ENCODE assay signal across 18 cellular contexts in genomic region chr1:212055333-212055732, GRCh38. TPM values are rescaled to one million over a fixed set of nuclear protein-coding genes. Genes with fewer than 3 reads are reported as not detected.
A peak's percentile ranks its signal among the peaks of the same experiment; 100 is the strongest.
DNase-seq lines count a peak whose midpoint lies in the region; ATAC-seq, FAIRE-seq and TF ChIP-seq lines count a peak whose summit lies in the region.
"Had no signal": no experiment of that assay in that cellular context is flagged by ENCODE, and none has a peak within 500 bp of the region (broad histone marks: within the 10 kb centered on the region; RNA-seq: fewer than 3 reads in every experiment).

No MANE protein-coding gene starts in this region.

- TF ChIP-seq RAD21 in K562 (CRISPR knock-in tag; conservative IDR thresholded peaks at IDR 0.05 in 1 of 2, IDR thresholded peaks at IDR 0.05 in 1 of 2) = no peak

- TF ChIP-seq POLR2A in K562 (conservative IDR thresholded peaks at IDR 0.05) = no peak

- no peak for FAIRE-seq in K562 (lab: Jason Lieb, UNC)
- FAIRE-seq: G401.6, GM12892, H54 had no signal

- H3K4me3 ChIP-seq in BLaER1 treated with 17β-estradiol and CSF1 and Interleukin-3, amounts not matched to agents 10 nM and 100 nM = peak overlapping the region in 2 of 10 experiments; percentile 3 to 14; a peak in 1 of 20 replicates
- H3K4me3 ChIP-seq in K562 = no peak overlapping the region
- H3K4me3 ChIP-seq: HAP-1 had no signal

- peaks cover 11 to 99% (median 80%) of the 10 kb centered on the region in 11 experiments; a peak in 21 of 22 replicates for H3K36me3 ChIP-seq in BLaER1 treated with 17β-estradiol and CSF1 and Interleukin-3, amounts not matched to agents 10 nM and 100 nM
- peaks cover 66% of the 10 kb centered on the region for H3K36me3 ChIP-seq in K562 (ENCODE audit: control insufficient read depth, insufficient read depth, low read length)

- peaks cover 24 to 48% (median 41%) of the 10 kb centered on the region in 11 experiments for H3K9me3 ChIP-seq in BLaER1 treated with 17β-estradiol and CSF1 and Interleukin-3, amounts not matched to agents 10 nM and 100 nM (replicated peaks in 1 of 11)
- peaks cover 33% of the 10 kb centered on the region for H3K9me3 ChIP-seq in K562 (replicated peaks; ENCODE audit: control insufficient read depth, insufficient read depth, low read depth, low read length)
- H3K9me3 ChIP-seq: HAP-1 had no signal

- peaks cover 3% of the 10 kb centered on the region; the same call in 2 of the 3 replicates for H3K79me2 ChIP-seq in K562 (ENCODE audit: control insufficient read depth, insufficient read depth, low read length)

- CTCF ChIA-PET in K562 (lab: Yijun Ruan, JAX; ENCODE audit: low intra/inter-chr PET ratio) = no interaction called here

- H3K4me1 ChIP-seq in BLaER1 treated with 17β-estradiol and CSF1 and Interleukin-3, amounts not matched to agents 10 nM and 100 nM = peaks cover 0 to 44% (median 27%) of the 10 kb centered on the region in 10 experiments; a peak in 12 of 20 replicates
- no peaks in the 10 kb centered on the region for H3K4me1 ChIP-seq in K562 (replicated peaks in 1 of 2; ENCODE audit: control insufficient read depth in 2 of 2, insufficient read depth in 2 of 2, low read length in 2 of 2)
- H3K4me1 ChIP-seq: HAP-1 had no signal

- H3K27me3 Mint-ChIP-seq in activated CD4-positive, alpha-beta T cell treated with anti-CD3 and anti-CD28 coated beads, Interleukin-2, amount 10 ng/mL, durations not matched to agents 24 days and 14 days = no peaks in the 10 kb centered on the region
- H3K27me3 Mint-ChIP-seq: CD4-positive, alpha-beta memory T cell had no signal

- H3K27ac ChIP-seq in BLaER1 treated with 17β-estradiol and CSF1 and Interleukin-3, amounts not matched to agents 10 nM and 100 nM = peak overlapping the region in 2 of 11 experiments; percentile 15 to 54; a peak in 3 of 22 replicates
- no peak overlapping the region for H3K27ac ChIP-seq in K562 (ENCODE audit: extremely low read depth, low read depth, low read length)

- H3K27ac Mint-ChIP-seq in activated CD4-positive, alpha-beta T cell treated with anti-CD3 and anti-CD28 coated beads, Interleukin-2, amount 10 ng/mL, durations not matched to agents 24 days and 14 days = no peak overlapping the region
- H3K27ac Mint-ChIP-seq: CD4-positive, alpha-beta memory T cell; HFFc6 had no signal

- H3K36me3 Mint-ChIP-seq in activated CD4-positive, alpha-beta T cell treated with anti-CD3 and anti-CD28 coated beads, Interleukin-2, amount 10 ng/mL, durations not matched to agents 24 days and 14 days (ENCODE audit: low read depth) = peaks cover 89% of the 10 kb centered on the region

- POLR2A ChIA-PET in K562 (lab: Yijun Ruan, JAX) = interaction anchor here (0.6 to 1.3 kb wide), 4 partner anchors 8 to 728 kb away, joined by 3 read pairs; no protein-coding TSS in a partner anchor

- no TSS peak for BruUV-seq in K562 (replicated peaks; lab: Mats Ljungman, UMichigan)

- WGBS in K562 (ENCODE audit: insufficient coverage, low coverage, missing lambda C conversion rate) = 91% methylated on average over 2 of the region's 2 CpGs

- DNase-seq in K562 (ENCODE audit: extremely low read depth in 1 of 4, low spot score in 3 of 4) = no peak
- DNase-seq in myocyte (ENCODE audit: low read depth) = peak; percentile 42
- DNase-seq in KG1 (lab: John Stamatoyannopoulos, UW) = no peak
- no peak for DNase-seq in HK-2 (ENCODE audit: unreplicated experiment)
- DNase-seq in activated CD4-positive, alpha-beta T cell treated with anti-CD3 and anti-CD28 coated beads, Interleukin-2, amount 10 ng/mL, durations not matched to agents 24 days and 14 days = no peak
- DNase-seq: Calu3; CD4-positive, alpha-beta memory T cell; COR-L47; DMS53; DMS79 treated with DMSO at 0.1 percent for 48 hours; GOT3; HFFc6 had no signal

- peaks cover 19% of the 10 kb centered on the region for H3K4me1 Mint-ChIP-seq in activated CD4-positive, alpha-beta T cell treated with anti-CD3 and anti-CD28 coated beads, Interleukin-2, amount 10 ng/mL, durations not matched to agents 24 days and 14 days
- H3K4me1 Mint-ChIP-seq: CD14-positive monocyte had no signal

- TF ChIP-seq EP300 in K562 (IDR thresholded peaks at IDR 0.05; ENCODE audit: low read length) = no peak

- H2AFZ ChIP-seq in K562 (ENCODE audit: low read depth, low read length) = no peak overlapping the region

- ATAC-seq in K562 = peak; percentile 9; the same call in 1 of the 3 replicates

- no peak overlapping the region for H3K9ac ChIP-seq in BLaER1 treated with 17β-estradiol and CSF1 and Interleukin-3, amounts not matched to agents 10 nM and 100 nM
- H3K9ac ChIP-seq in K562 (ENCODE audit: insufficient read depth in 1 of 2, low read depth in 2 of 2, low read length in 2 of 2) = no peak overlapping the region

- intact Hi-C loops in K562 (cut with micrococcal nuclease) = no loop called here
- intact Hi-C loops in activated CD4-positive, alpha-beta T cell treated with anti-CD3 and anti-CD28 coated beads, Interleukin-2, amount 10 ng/mL, durations not matched to agents 24 days and 14 days (cut with micrococcal nuclease) = no loop called here

- no peaks in the 10 kb centered on the region for H3K9me1 ChIP-seq in K562 (ENCODE audit: control insufficient read depth, insufficient read depth, low read length)

- no peak for TF ChIP-seq CTCF in K562 (IDR thresholded peaks at IDR 0.05 in 2 of 3, conservative IDR thresholded peaks at IDR 0.05 in 1 of 3; ENCODE audit: insufficient read depth in 2 of 3, low read depth in 1 of 3, low read length in 3 of 3)

- in situ Hi-C loops in K562 (cut with MboI) = no loop called here

- H3K9me3 Mint-ChIP-seq in activated CD4-positive, alpha-beta T cell treated with anti-CD3 and anti-CD28 coated beads, Interleukin-2, amount 10 ng/mL, durations not matched to agents 24 days and 14 days = peaks cover 22% of the 10 kb centered on the region
- H3K9me3 Mint-ChIP-seq: HFFc6 had no signal

- no peak overlapping the region for H3K4me3 Mint-ChIP-seq in activated CD4-positive, alpha-beta T cell treated with anti-CD3 and anti-CD28 coated beads, Interleukin-2, amount 10 ng/mL, durations not matched to agents 24 days and 14 days
- H3K4me3 Mint-ChIP-seq: CD14-positive monocyte, HFFc6 had no signal

- H4K20me1 ChIP-seq in BLaER1 treated with 17β-estradiol and CSF1 and Interleukin-3, amounts not matched to agents 10 nM and 100 nM = no peaks in the 10 kb centered on the region; a peak in 1 of 22 replicates
- H4K20me1 ChIP-seq in K562 (replicated peaks; ENCODE audit: control insufficient read depth, insufficient read depth, low read length) = no peaks in the 10 kb centered on the region

- no peaks in the 10 kb centered on the region for H3K27me3 ChIP-seq in BLaER1 treated with 17β-estradiol and CSF1 and Interleukin-3, amounts not matched to agents 10 nM and 100 nM
- no peaks in the 10 kb centered on the region for H3K27me3 ChIP-seq in K562 (ENCODE audit: control insufficient read depth in 2 of 2, insufficient read depth in 2 of 2, low read length in 2 of 2)

- H3K4me2 ChIP-seq in BLaER1 treated with 17β-estradiol and CSF1 and Interleukin-3, amounts not matched to agents 10 nM and 100 nM = peak overlapping the region in 7 of 11 experiments; percentile 11 to 67 (median 59); a peak in 13 of 22 replicates
- H3K4me2 ChIP-seq in K562 (ENCODE audit: insufficient read depth, low read length) = no peak overlapping the region

TF ChIP-seq in K562, 482 proteins besides CTCF, POLR2A, EP300 and RAD21 (continues in another document):
- no peak for TF ChIP-seq ZNF695 (CRISPR knock-in tag; IDR thresholded peaks at IDR 0.05)

RNA-seq across cellular contexts. Expression of gene DTL, which starts 19.8 kb away (rescaled TPM):
- 43.6 and 104 TPM in 2 replicates for total RNA-seq in K562 (2011; cell fraction: chromatin; rRNA removed; ENCODE audit: low replicate concordance)
- 28.5 and 36.7 TPM in 2 replicates for total RNA-seq in K562 (2011; cell fraction: nucleolus; rRNA removed)
- 41.9 and 52.9 TPM in 2 replicates for total RNA-seq in K562 (2011; cell fraction: nucleoplasm; rRNA removed)
- total RNA-seq in K562 (2014; rRNA removed) = 49.1 and 57.4 TPM in 2 replicates
- 63.2 and 71.8 TPM in 2 replicates for total RNA-seq in K562 (2014; rRNA removed; fragmentation: Illumina TruSeq; extraction: Trizol)
- total RNA-seq in K562 (2015; rRNA removed; fragmentation: Illumina TruSeq; extraction: Trizol) = 49.2 and 57.7 TPM in 2 replicates
- total RNA-seq in K562 (2021) = 64.3 and 74.4 TPM in 2 replicates
- 66.2 and 86.2 TPM in 2 replicates for polyA plus RNA-seq in K562 (2011; rRNA removed)
- polyA plus RNA-seq in K562 (2011; cell fraction: cytosol; rRNA removed) = 53.2 and 54.9 TPM in 2 replicates
- polyA plus RNA-seq in K562 (2011; cell fraction: nucleus; rRNA removed) = 96.4 and 104 TPM in 2 replicates
- polyA plus RNA-seq in K562 (2012) = 42.5 and 55.4 TPM in 2 replicates
- polyA plus RNA-seq in K562 (2014; fragmentation: Illumina TruSeq; extraction: Trizol) = 70.5 and 81.0 TPM in 2 replicates
- 10 to 100 TPM; 38.3 to 66.7 TPM for polyA plus RNA-seq in K562 (2014; fragmentation: Nextera tagmentation; extraction: Ambion mirVana)
- polyA plus RNA-seq in K562 (2014; rRNA removed) = 42.9 and 48.6 TPM in 2 replicates
- polyA minus RNA-seq in K562 (2011; rRNA and poly(A)+ RNA removed) = 116 and 121 TPM in 2 replicates
- 30.4 and 53.4 TPM in 2 replicates for polyA minus RNA-seq in K562 (2011; cell fraction: cytosol; rRNA and poly(A)+ RNA removed)
- 49.1 and 71.4 TPM in 2 replicates for polyA minus RNA-seq in K562 (2011; cell fraction: nucleus; rRNA and poly(A)+ RNA removed)
- 0.78 and 1.2 TPM in 2 replicates for total RNA-seq in myocyte
- 0.32 TPM for polyA plus RNA-seq in myocyte (2012)
- total RNA-seq in activated CD4-positive, alpha-beta T cell treated with anti-CD3 and anti-CD28 coated beads, Interleukin-2, amount 10 ng/mL, durations not matched to agents 24 days and 14 days = 90.4 and 99.5 TPM in 2 replicates
- polyA plus RNA-seq: CD14-positive monocyte had no signal

RNA-seq across cellular contexts. Expression of gene INTS7, which starts 20.0 kb away (rescaled TPM):
- 77.2 and 123 TPM in 2 replicates for total RNA-seq in K562 (2011; cell fraction: chromatin; rRNA removed; ENCODE audit: low replicate concordance)
- 32.5 and 36.2 TPM in 2 replicates for total RNA-seq in K562 (2011; cell fraction: nucleolus; rRNA removed)
- 45.5 and 66.6 TPM in 2 replicates for total RNA-seq in K562 (2011; cell fraction: nucleoplasm; rRNA removed)
- 27.3 and 33.8 TPM in 2 replicates for total RNA-seq in K562 (2014; rRNA removed)
- 41.8 and 45.2 TPM in 2 replicates for total RNA-seq in K562 (2014; rRNA removed; fragmentation: Illumina TruSeq; extraction: Trizol)
- 34.3 and 38.9 TPM in 2 replicates for total RNA-seq in K562 (2015; rRNA removed; fragmentation: Illumina TruSeq; extraction: Trizol)
- total RNA-seq in K562 (2021) = 38.0 and 40.4 TPM in 2 replicates
- polyA plus RNA-seq in K562 (2011; rRNA removed) = 66.4 and 68.4 TPM in 2 replicates
- 29.8 and 33.2 TPM in 2 replicates for polyA plus RNA-seq in K562 (2011; cell fraction: cytosol; rRNA removed)
- polyA plus RNA-seq in K562 (2011; cell fraction: nucleus; rRNA removed) = 36.3 and 41.0 TPM in 2 replicates
- 29.0 and 29.7 TPM in 2 replicates for polyA plus RNA-seq in K562 (2012)
- polyA plus RNA-seq in K562 (2014; fragmentation: Illumina TruSeq; extraction: Trizol) = 42.8 and 51.2 TPM in 2 replicates
- 10 to 100 TPM; 36.5 to 57.0 TPM for polyA plus RNA-seq in K562 (2014; fragmentation: Nextera tagmentation; extraction: Ambion mirVana)
- polyA plus RNA-seq in K562 (2014; rRNA removed) = 29.8 and 33.3 TPM in 2 replicates
- polyA minus RNA-seq in K562 (2011; rRNA and poly(A)+ RNA removed) = 98.6 and 113 TPM in 2 replicates
- polyA minus RNA-seq in K562 (2011; cell fraction: cytosol; rRNA and poly(A)+ RNA removed) = 39.9 and 52.7 TPM in 2 replicates
- polyA minus RNA-seq in K562 (2011; cell fraction: nucleus; rRNA and poly(A)+ RNA removed) = 37.4 and 74.0 TPM in 2 replicates
- total RNA-seq in myocyte = 12.1 and 12.9 TPM in 2 replicates
- polyA plus RNA-seq in myocyte (2012) = 5.0 TPM
- total RNA-seq in activated CD4-positive, alpha-beta T cell treated with anti-CD3 and anti-CD28 coated beads, Interleukin-2, amount 10 ng/mL, durations not matched to agents 24 days and 14 days = 34.4 and 36.8 TPM in 2 replicates

Comparison
In these comparisons a context has a peak if more than half of its experiments do, and no peak if none do; other contexts are left out.
1. RNA of gene DTL, which starts 19.8 kb away (total RNA-seq): 90.4 to 99.5 TPM in activated CD4-positive, alpha-beta T cell treated with anti-CD3 and anti-CD28 coated beads, Interleukin-2, amount 10 ng/mL, durations not matched to agents 24 days and 14 days and 28.5 to 104 TPM in K562; 0.78 to 1.2 TPM in myocyte; every median in the first group is over 10 times any median in the second.